ENCODE assay signal across 8 cellular contexts in genomic region chr11:58575377-58576020, GRCh38.
DNase-seq lines count a peak whose midpoint lies in the region; ATAC-seq and TF ChIP-seq lines count a peak whose summit lies in the region.

TSS of gene LPXN (minus strand) at chr11:58575856. CDS start at chr11:58575772, 84 bp downstream.

- H3K4me3 ChIP-seq in iPS-20b (ENCODE audit: low read length): peak within 1 kb of the TSS; percentile 97; the same call in 1 of the 2 replicates

- no peaks in the 10 kb centered on the region for H3K9me3 ChIP-seq in iPS-20b (ENCODE audit: insufficient read depth, low read depth, low read length)

- DNase-seq in OCI-M1 (lab: John Stamatoyannopoulos, UW) (peak; percentile 80), DMS 273 (lab: John Stamatoyannopoulos, UW; ENCODE audit: unreplicated experiment) (no peak), HCEC 1CT (no peak)
- DNase-seq in activated effector memory CD4-positive, alpha-beta T cell treated with anti-CD3 and anti-CD28 coated beads, Interleukin-2, amount 50 U/mL, for 16 hours: peak; percentile 78
- DNase-seq in stimulated activated CD8-positive, alpha-beta memory T cell treated with anti-CD3 and anti-CD28 coated beads, Interleukin-12 subunit alpha, Interleukin-12 subunit beta, amount 100 ng/mL, for 1 hour (ENCODE audit: low read depth): peak; percentile 35

- no peaks in the 10 kb centered on the region for H3K36me3 ChIP-seq in iPS-20b (ENCODE audit: insufficient read depth, low read depth, low read length)

- peak; percentile 83 for TF ChIP-seq POLR2A in GM10847 (IDR thresholded peaks at IDR 0.05; ENCODE audit: extremely low read depth, insufficient read length)

- H3K4me1 ChIP-seq in iPS-20b (ENCODE audit: insufficient read depth, low read length): peaks cover 3% of the 10 kb centered on the region; the same call in 1 of the 2 replicates

- H3K27me3 ChIP-seq in iPS-20b (ENCODE audit: insufficient read depth, low read length): no peaks in the 10 kb centered on the region

- no peak within 1 kb of the TSS for H3K27ac ChIP-seq in iPS-20b (ENCODE audit: low read length)

- peak within 1 kb of the TSS; percentile 100; the same call in 1 of the 2 replicates for H3K9ac ChIP-seq in iPS-20b (ENCODE audit: low read depth, low read length)

- no peak for ATAC-seq in GM18858 (IDR thresholded peaks at IDR 0.05; ENCODE audit: unreplicated experiment)

Comparison
In these comparisons a context has a peak if more than half of its experiments do, and no peak if none do; other contexts are left out.
1. DNase-seq: peak in OCI-M1 (single experiment), activated effector memory CD4-positive, alpha-beta T cell treated with anti-CD3 and anti-CD28 coated beads, Interleukin-2, amount 50 U/mL, for 16 hours (single experiment) and stimulated activated CD8-positive, alpha-beta memory T cell treated with anti-CD3 and anti-CD28 coated beads, Interleukin-12 subunit alpha, Interleukin-12 subunit beta, amount 100 ng/mL, for 1 hour (single experiment); none in DMS 273 (single experiment) and HCEC 1CT (single experiment).